ENCODE assay signal across 8 cellular contexts in genomic region chr12:123269980-123270379, GRCh38. TPM values are rescaled to one million over a fixed set of nuclear protein-coding genes. Genes with fewer than 3 reads are reported as not detected.
DNase-seq lines count a peak whose midpoint lies in the region; ATAC-seq and TF ChIP-seq lines count a peak whose summit lies in the region.

No MANE protein-coding gene starts in this region.

- in situ Hi-C loops in GM13977 (cut with MboI; ENCODE audit: low pct_unique_long_range_greater_than_20kb, low sequenced_read_pairs, unreplicated experiment), result no loop called here

- H3K9me3 ChIP-seq in Peyer's patch (no peaks in the 10 kb centered on the region), endodermal cell (ENCODE audit: control insufficient read depth, low read length) (no peaks in the 10 kb centered on the region)

- H3K27me3 ChIP-seq in Peyer's patch (no peaks in the 10 kb centered on the region), endodermal cell (ENCODE audit: control insufficient read depth, insufficient read depth, low read length, poor library complexity, severe bottlenecking) (no peaks in the 10 kb centered on the region)

- peak overlapping the region; percentile 47 to 89 (median 65) for H3K27ac ChIP-seq in Peyer's patch
- H3K27ac ChIP-seq in endodermal cell (ENCODE audit: low read depth, low read length), result peak overlapping the region; percentile 99

- peaks cover 0 to 31% (median 13%) of the 10 kb centered on the region in 4 donors for H3K4me1 ChIP-seq in Peyer's patch
- peaks cover 4% of the 10 kb centered on the region for H3K4me1 ChIP-seq in endodermal cell (ENCODE audit: control insufficient read depth, insufficient read depth, low read length)

- TF ChIP-seq CTCF in GM13977 (IDR thresholded peaks at IDR 0.05; ENCODE audit: extremely low read depth, insufficient read depth, missing control alignments), result no peak
- TF ChIP-seq CTCF in Peyer's patch (IDR thresholded peaks at IDR 0.05), result no peak
- no peak for TF ChIP-seq CTCF in endodermal cell (conservative IDR thresholded peaks at IDR 0.05)

- H3K9me3 Mint-ChIP-seq in endodermal cell, result no peaks in the 10 kb centered on the region
- H3K9me3 Mint-ChIP-seq in natural killer cell treated with Interleukin-12 subunit alpha and Interleukin-12 subunit beta and Interleukin-15 and Interleukin-18, amount 100 ng/mL, for 72 hours, result no peaks in the 10 kb centered on the region

- peak overlapping the region; percentile 97 for H3K27ac Mint-ChIP-seq in endodermal cell
- H3K27ac Mint-ChIP-seq in natural killer cell treated with Interleukin-12 subunit alpha and Interleukin-12 subunit beta and Interleukin-15 and Interleukin-18, amount 100 ng/mL, for 72 hours, result peak overlapping the region in 1 of 2 donors; percentile 79

- peaks cover 10% of the 10 kb centered on the region for H3K4me1 Mint-ChIP-seq in endodermal cell
- peaks cover 6 to 20% of the 10 kb centered on the region in 2 donors for H3K4me1 Mint-ChIP-seq in natural killer cell treated with Interleukin-12 subunit alpha and Interleukin-12 subunit beta and Interleukin-15 and Interleukin-18, amount 100 ng/mL, for 72 hours (ENCODE audit: low read depth in 2 of 2)

- WGBS in endodermal cell (ENCODE audit: insufficient coverage in 1 of 2, insufficient read length in 1 of 2), 2 experiments, result 1 to 2% methylated on average over 8 to 10 of the region's 10 CpGs

- H3K9ac ChIP-seq in endodermal cell (ENCODE audit: extremely low read depth, low read length, poor library complexity, severe bottlenecking), result peak overlapping the region; percentile 87

- H3K4me3 ChIP-seq in Peyer's patch (peak overlapping the region; percentile 60 to 96 (median 70)), endodermal cell (ENCODE audit: low read length) (peak overlapping the region; percentile 94)

- H3K27me3 Mint-ChIP-seq in endodermal cell (ENCODE audit: insufficient read depth), result no peaks in the 10 kb centered on the region
- no peaks in the 10 kb centered on the region for H3K27me3 Mint-ChIP-seq in natural killer cell treated with Interleukin-12 subunit alpha and Interleukin-12 subunit beta and Interleukin-15 and Interleukin-18, amount 100 ng/mL, for 72 hours

- H3K36me3 ChIP-seq in Peyer's patch (peaks cover 0 to 8% (median 0%) of the 10 kb centered on the region in 3 donors), endodermal cell (ENCODE audit: control insufficient read depth, insufficient read depth, low read length) (peaks cover 12% of the 10 kb centered on the region)

- peak; percentile 50 for DNase-seq in GM13977 (ENCODE audit: low spot score)
- DNase-seq in Peyer's patch, result peak in 1 of 3 donors; percentile 46
- DNase-seq in endodermal cell, result no peak
- no peak for DNase-seq in natural killer cell treated with Interleukin-12 subunit alpha and Interleukin-12 subunit beta and Interleukin-15 and Interleukin-18, amount 100 ng/mL, for 72 hours (ENCODE audit: low spot score)
- DNase-seq in D341Med (ENCODE audit: low spot score), result no peak
- DNase-seq in NK-92 (lab: John Stamatoyannopoulos, UW; ENCODE audit: unreplicated experiment), result no peak
- DNase-seq in RKO (ENCODE audit: low spot score), result no peak

- H3K4me3 Mint-ChIP-seq in endodermal cell, result peak overlapping the region; percentile 93
- H3K4me3 Mint-ChIP-seq in natural killer cell treated with Interleukin-12 subunit alpha and Interleukin-12 subunit beta and Interleukin-15 and Interleukin-18, amount 100 ng/mL, for 72 hours, result peak overlapping the region; percentile 76

- no peak for TF ChIP-seq POLR2A in Peyer's patch (IDR thresholded peaks at IDR 0.05)

- no peak for ATAC-seq in natural killer cell treated with Interleukin-12 subunit alpha and Interleukin-12 subunit beta and Interleukin-15 and Interleukin-18, amount 100 ng/mL, for 72 hours
- no peak for ATAC-seq in HG02571 (IDR thresholded peaks at IDR 0.05; ENCODE audit: unreplicated experiment)

- peaks cover 18% of the 10 kb centered on the region for H3K36me3 Mint-ChIP-seq in endodermal cell (ENCODE audit: low read depth)
- H3K36me3 Mint-ChIP-seq in natural killer cell treated with Interleukin-12 subunit alpha and Interleukin-12 subunit beta and Interleukin-15 and Interleukin-18, amount 100 ng/mL, for 72 hours, result no peaks in the 10 kb centered on the region

RNA-seq across cellular contexts. Expression of gene CDK2AP1, which starts 1.7 kb away (rescaled TPM):
- 10 to 100 TPM; 29.7 to 78.4 (median 39.1) TPM for total RNA-seq in Peyer's patch
- total RNA-seq in endodermal cell, result 100 to 1,000 TPM; 102 to 127 TPM
- 197 TPM for polyA plus RNA-seq in endodermal cell (2013, experiment 1 of 2)
- polyA plus RNA-seq in endodermal cell (2013, experiment 2 of 2), result 198 TPM
- 10 to 100 TPM; 22.4 to 32.0 TPM for total RNA-seq in natural killer cell treated with Interleukin-12 subunit alpha and Interleukin-12 subunit beta and Interleukin-15 and Interleukin-18, amount 100 ng/mL, for 72 hours

RNA-seq across cellular contexts. Expression of gene MTRFR, which starts 36.7 kb away (rescaled TPM):
- total RNA-seq in Peyer's patch (10 to 100 TPM; 10.2 to 23.1 (median 17.1) TPM), endodermal cell (10 to 100 TPM; 16.2 to 19.3 TPM)
- 14.1 TPM for polyA plus RNA-seq in endodermal cell (2013, experiment 1 of 2)
- polyA plus RNA-seq in endodermal cell (2013, experiment 2 of 2), result 17.1 TPM
- 10 to 100 TPM; 17.9 to 37.6 TPM for total RNA-seq in natural killer cell treated with Interleukin-12 subunit alpha and Interleukin-12 subunit beta and Interleukin-15 and Interleukin-18, amount 100 ng/mL, for 72 hours

RNA-seq across cellular contexts. Expression of gene MPHOSPH9, which starts 37.0 kb away (rescaled TPM):
- total RNA-seq in Peyer's patch (10 to 100 TPM; 26.0 to 71.0 (median 35.6) TPM), endodermal cell (10 to 100 TPM; 68.4 to 85.3 TPM)
- polyA plus RNA-seq in endodermal cell (2013, experiment 1 of 2), result 50.8 TPM
- polyA plus RNA-seq in endodermal cell (2013, experiment 2 of 2), result 62.6 TPM
- 100 to 1,000 TPM in 1 of 2 donors, 10 to 100 TPM in 1; 50.1 to 117 TPM for total RNA-seq in natural killer cell treated with Interleukin-12 subunit alpha and Interleukin-12 subunit beta and Interleukin-15 and Interleukin-18, amount 100 ng/mL, for 72 hours
